Comparison of ENCODE assay signal across 14 cellular contexts in genomic region chr2:218081063-218081462, GRCh38. TPM values are rescaled to one million over a fixed set of nuclear protein-coding genes. Genes with fewer than 3 reads are reported as not detected.
DNase-seq lines count a peak whose midpoint lies in the region; ATAC-seq and TF ChIP-seq lines count a peak whose summit lies in the region.
"Had no signal": no experiment of that assay in that cellular context is flagged by ENCODE, and none has a peak within 500 bp of the region (broad histone marks: within the 10 kb centered on the region; RNA-seq: fewer than 3 reads in every experiment).

No MANE protein-coding gene starts in this region.

- H3K4me3 ChIP-seq in OCI-LY7 (ENCODE audit: low read depth, low read length, poor library complexity, severe bottlenecking), result no peak overlapping the region
- H3K4me3 ChIP-seq: vagina had no signal

- H3K36me3 ChIP-seq in OCI-LY7 (ENCODE audit: insufficient read depth, low read length), result no peaks in the 10 kb centered on the region
- H3K36me3 ChIP-seq: vagina had no signal

- no peak overlapping the region for H3K4me3 Mint-ChIP-seq in WTC11
- H3K4me3 Mint-ChIP-seq: B cell, nephron had no signal

- H3K27me3 Mint-ChIP-seq in WTC11 (ENCODE audit: low read depth), result peaks cover 2% of the 10 kb centered on the region
- H3K27me3 Mint-ChIP-seq: B cell had no signal

- TF ChIP-seq CTCF in OCI-LY7 (conservative IDR thresholded peaks at IDR 0.05; ENCODE audit: low read length), result no peak
- no peak for TF ChIP-seq CTCF in WTC11 (IDR thresholded peaks at IDR 0.05)

- H3K9me3 Mint-ChIP-seq in WTC11, result peaks cover 13% of the 10 kb centered on the region

- H3K9me2 ChIP-seq in OCI-LY7 (ENCODE audit: insufficient read depth, low read length), result no peaks in the 10 kb centered on the region

- peaks cover 3% of the 10 kb centered on the region for H3K4me1 Mint-ChIP-seq in WTC11
- H3K4me1 Mint-ChIP-seq: nephron had no signal

- no peak overlapping the region for H3K27ac Mint-ChIP-seq in WTC11
- H3K27ac Mint-ChIP-seq: B cell, nephron had no signal

- POLR2A ChIA-PET in OCI-LY7 (lab: Charles Lee), result interaction anchor here (0.7 kb wide), 1 partner anchor 20 kb away, joined by 3 read pairs; no protein-coding TSS in a partner anchor
- POLR2A ChIA-PET in WTC11 (lab: Charles Lee), result interaction anchor here (0.6 kb wide), 1 partner anchor 1745 kb away, joined by 3 read pairs; no protein-coding TSS in a partner anchor

- H3K27ac ChIP-seq in OCI-LY7 (ENCODE audit: low read depth, low read length, poor library complexity, severe bottlenecking), result no peak overlapping the region
- H3K27ac ChIP-seq: vagina had no signal

- H3K9me3 ChIP-seq in OCI-LY7 (ENCODE audit: low read length), result no peaks in the 10 kb centered on the region
- H3K9me3 ChIP-seq: vagina had no signal

- BruUV-seq in OCI-LY7 (replicated peaks; lab: Mats Ljungman, UMichigan), result no TSS peak

- CTCF ChIA-PET in OCI-LY7 (lab: Charles Lee; ENCODE audit: unreplicated experiment), result interaction anchor here (0.6 kb wide), 1 partner anchor 872 kb away, joined by 3 read pairs; no protein-coding TSS in a partner anchor
- CTCF ChIA-PET in WTC11 (lab: Charles Lee), result interaction anchor here (1.0 to 3.4 kb wide), 3 partner anchors 12 to 295 kb away, joined by 3 to 15 read pairs (median 6); partner anchors contain the start of gene RUFY4

- peak overlapping the region; percentile 46 for H3K4me2 ChIP-seq in OCI-LY7 (ENCODE audit: low read length)

- H3K4me1 ChIP-seq in OCI-LY7 (ENCODE audit: insufficient read depth, low read length, poor library complexity, severe bottlenecking), result peaks cover 14% of the 10 kb centered on the region
- H3K4me1 ChIP-seq: vagina had no signal

- H3K79me2 ChIP-seq in OCI-LY7 (ENCODE audit: insufficient read depth, low read depth, low read length), result no peaks in the 10 kb centered on the region

- H4K20me1 ChIP-seq in OCI-LY7 (ENCODE audit: insufficient read depth, low read length), result no peaks in the 10 kb centered on the region

- intact Hi-C loops in OCI-LY7 (cut with micrococcal nuclease; ENCODE audit: unreplicated experiment), result no loop called here

- peak; percentile 59 for DNase-seq in OCI-LY7 (ENCODE audit: low spot score)
- DNase-seq in UCSD-AML1 (lab: John Stamatoyannopoulos, UW; ENCODE audit: unreplicated experiment), result no peak
- no peak for DNase-seq in WTC11 (ENCODE audit: low spot score)
- DNase-seq in dermis blood vessel endothelial cell, result no peak
- DNase-seq in DMS153 (lab: John Stamatoyannopoulos, UW), result no peak
- DNase-seq: activated CD8-positive, alpha-beta memory T cell treated with anti-CD3 and anti-CD28 coated beads, Interleukin-2, amount 50 U/mL, for 4 hours; Right ventricle myocardium superior had no signal

- peak; percentile 93 for ATAC-seq in GM18498 (IDR thresholded peaks at IDR 0.05; ENCODE audit: unreplicated experiment)
- peak; percentile 95 for ATAC-seq in GM21381 (IDR thresholded peaks at IDR 0.05; ENCODE audit: unreplicated experiment)
- peak; percentile 97 for ATAC-seq in HG03066 (IDR thresholded peaks at IDR 0.05; ENCODE audit: low read depth, unreplicated experiment)
- no peak for ATAC-seq in WTC11

- peak overlapping the region; percentile 23; the same call in 1 of the 2 replicates for H2AFZ ChIP-seq in OCI-LY7 (ENCODE audit: low read length)

- peaks cover under 1% of the 10 kb centered on the region; the same call in 1 of the 2 replicates for H3K36me3 Mint-ChIP-seq in WTC11

TF ChIP-seq in WTC11, 78 proteins besides CTCF, POLR2A, EP300 and RAD21:
- TF ChIP-seq, protein P1, sequence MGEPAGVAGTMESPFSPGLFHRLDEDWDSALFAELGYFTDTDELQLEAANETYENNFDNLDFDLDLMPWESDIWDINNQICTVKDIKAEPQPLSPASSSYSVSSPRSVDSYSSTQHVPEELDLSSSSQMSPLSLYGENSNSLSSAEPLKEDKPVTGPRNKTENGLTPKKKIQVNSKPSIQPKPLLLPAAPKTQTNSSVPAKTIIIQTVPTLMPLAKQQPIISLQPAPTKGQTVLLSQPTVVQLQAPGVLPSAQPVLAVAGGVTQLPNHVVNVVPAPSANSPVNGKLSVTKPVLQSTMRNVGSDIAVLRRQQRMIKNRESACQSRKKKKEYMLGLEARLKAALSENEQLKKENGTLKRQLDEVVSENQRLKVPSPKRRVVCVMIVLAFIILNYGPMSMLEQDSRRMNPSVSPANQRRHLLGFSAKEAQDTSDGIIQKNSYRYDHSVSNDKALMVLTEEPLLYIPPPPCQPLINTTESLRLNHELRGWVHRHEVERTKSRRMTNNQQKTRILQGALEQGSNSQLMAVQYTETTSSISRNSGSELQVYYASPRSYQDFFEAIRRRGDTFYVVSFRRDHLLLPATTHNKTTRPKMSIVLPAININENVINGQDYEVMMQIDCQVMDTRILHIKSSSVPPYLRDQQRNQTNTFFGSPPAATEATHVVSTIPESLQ (CRISPR knock-in tag; IDR thresholded peaks at IDR 0.05), result no peak
- no peak for TF ChIP-seq RORB (CRISPR knock-in tag; IDR thresholded peaks at IDR 0.05)

RNA-seq across cellular contexts. Expression of gene RUFY4, which starts 12.0 kb away (rescaled TPM):
- total RNA-seq in OCI-LY7 (2014; rRNA removed; shearing (Covaris generic)), result not detected in 2 replicates
- total RNA-seq in OCI-LY7 (2022), result not detected in 2 replicates
- 0.31 to 0.64 TPM (median 0.57 TPM) in 3 replicates for total RNA-seq in WTC11 (2021)
- not detected in 2 replicates for total RNA-seq in dermis blood vessel endothelial cell
- total RNA-seq: B cell, cardiac septum, Right ventricle myocardium superior, vagina had no signal

RNA-seq across cellular contexts. Expression of gene CXCR2, which starts 44.8 kb away (rescaled TPM):
- not detected in 2 replicates for total RNA-seq in OCI-LY7 (2014; rRNA removed; shearing (Covaris generic))
- total RNA-seq in OCI-LY7 (2022) (not detected in 2 replicates), WTC11 (2021) (0.34 to 0.96 TPM (median 0.87 TPM) in 3 replicates), dermis blood vessel endothelial cell (not detected in 2 replicates)
- total RNA-seq: B cell had no signal
